8 cellular contexts compared by ENCODE assay signal in the genomic region with DNA sequence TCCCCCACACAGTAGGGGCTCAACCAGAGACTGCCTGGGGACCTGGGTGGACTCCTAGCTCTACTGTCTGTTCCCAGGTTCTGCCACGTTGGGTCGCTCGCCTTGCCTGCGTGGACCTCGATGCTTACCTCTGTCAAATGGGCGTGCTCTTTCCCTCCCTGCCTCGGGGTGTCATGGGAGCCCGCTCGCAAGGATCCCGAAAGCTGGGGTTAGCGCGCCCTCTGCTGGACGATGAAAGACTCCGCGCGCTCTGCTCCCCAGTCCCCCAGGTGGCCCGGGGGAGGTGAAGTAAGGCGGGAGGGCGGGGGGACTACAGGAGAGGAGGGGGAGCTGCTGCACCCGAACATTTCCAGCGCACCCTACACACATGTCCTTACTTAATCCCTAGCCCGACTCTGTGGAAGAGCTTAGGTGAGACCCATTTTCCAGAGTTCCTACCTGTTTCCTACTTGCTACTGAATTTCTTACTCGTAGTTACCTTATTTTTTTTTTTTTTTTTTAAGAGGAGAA. TPM values are rescaled to one million over a fixed set of nuclear protein-coding genes. Genes with fewer than 3 reads are reported as not detected.
DNase-seq lines count a peak whose midpoint lies in the region; ATAC-seq, FAIRE-seq and TF ChIP-seq lines count a peak whose summit lies in the region.

No MANE protein-coding gene starts in this region.

- H2AFZ ChIP-seq in osteoblast (ENCODE audit: low read length) = no peak overlapping the region

- peak overlapping the region; percentile 45 for H3K4me2 ChIP-seq in osteoblast (ENCODE audit: insufficient read depth, low read length)

- H3K4me1 Mint-ChIP-seq in activated T-helper 2 cell treated with anti-CD3 and anti-CD28 coated beads, Interferon-gamma antibody, Interleukin-2, Interleukin-4, amounts not matched to agents 10 μg/mL and 5 μg/mL and 100 μg/mL, durations not matched to agents 14 hours and 24 hours and 36 hours (ENCODE audit: low read depth) = peaks cover 16% of the 10 kb centered on the region

- H3K9me3 Mint-ChIP-seq in activated T-helper 2 cell treated with anti-CD3 and anti-CD28 coated beads, Interferon-gamma antibody, Interleukin-2, Interleukin-4, amounts not matched to agents 10 μg/mL and 5 μg/mL and 100 μg/mL, durations not matched to agents 14 hours and 24 hours and 36 hours = no peaks in the 10 kb centered on the region

- peaks cover 60% of the 10 kb centered on the region for H3K27me3 ChIP-seq in AG04450 (ENCODE audit: control insufficient read depth, insufficient read depth, low read length)
- H3K27me3 ChIP-seq in HUES48 (ENCODE audit: control insufficient read depth, insufficient read depth, low read length) = peaks cover 54% of the 10 kb centered on the region
- H3K27me3 ChIP-seq in foreskin keratinocyte = peaks cover 8% of the 10 kb centered on the region
- H3K27me3 ChIP-seq in osteoblast (ENCODE audit: insufficient read depth, low read length) = peaks cover 30% of the 10 kb centered on the region
- H3K27me3 ChIP-seq in tibial nerve = peaks cover 0 to 59% of the 10 kb centered on the region in 2 donors

- TF ChIP-seq CTCF in AG04450 (IDR thresholded peaks at IDR 0.05; ENCODE audit: low read depth, low read length) = peak; percentile 75
- peak; percentile 92 for TF ChIP-seq CTCF in foreskin keratinocyte (conservative IDR thresholded peaks at IDR 0.05)
- TF ChIP-seq CTCF in osteoblast (IDR thresholded peaks at IDR 0.05; ENCODE audit: extremely low read depth, low read depth, low read length) = peak; percentile 67
- TF ChIP-seq CTCF in tibial nerve (IDR thresholded peaks at IDR 0.05) = peak; percentile 58 to 83 (median 69)

- H3K79me2 ChIP-seq in osteoblast (ENCODE audit: insufficient read depth, low read length) = no peaks in the 10 kb centered on the region

- H3K36me3 ChIP-seq in HUES48 (ENCODE audit: control insufficient read depth, insufficient read depth, low read length) = no peaks in the 10 kb centered on the region
- H3K36me3 ChIP-seq in osteoblast (ENCODE audit: insufficient read depth, low read length) = no peaks in the 10 kb centered on the region
- no peaks in the 10 kb centered on the region for H3K36me3 ChIP-seq in tibial nerve

- peak overlapping the region; percentile 4 for H3K4me3 Mint-ChIP-seq in activated T-helper 2 cell treated with anti-CD3 and anti-CD28 coated beads, Interferon-gamma antibody, Interleukin-2, Interleukin-4, amounts not matched to agents 10 μg/mL and 5 μg/mL and 100 μg/mL, durations not matched to agents 14 hours and 24 hours and 36 hours (ENCODE audit: low read depth)

- POLR2A ChIA-PET in AG04450 (lab: Yijun Ruan, JAX) = interaction anchor here (1.3 kb wide), 1 partner anchor 51 kb away, joined by 3 read pairs; no protein-coding TSS in a partner anchor

- peak; percentile 81 for ATAC-seq in foreskin keratinocyte

- TF ChIP-seq EP300 in tibial nerve (IDR thresholded peaks at IDR 0.05) = no peak

- WGBS in tibial nerve, 2 donors = 7 to 8% methylated on average over 23 of the region's 23 CpGs

- H3K4me3 ChIP-seq in AG04450 (ENCODE audit: low read depth, low read length) (no peak overlapping the region), HUES48 (ENCODE audit: low read depth, low read length) (peak overlapping the region; percentile 62), osteoblast (ENCODE audit: insufficient read depth, low read length) (no peak overlapping the region), tibial nerve (no peak overlapping the region)

- DNase-seq in AG04450 (ENCODE audit: low read depth, low spot score) (no peak), GM19239 (ENCODE audit: insufficient read length, low spot score) (peak; percentile 95), SHP77 (lab: John Stamatoyannopoulos, UW) (peak; percentile 78 to 83), foreskin keratinocyte (peak; percentile 20 to 45), osteoblast (ENCODE audit: insufficient read length, low spot score, missing footprints) (peak; percentile 98), tibial nerve (ENCODE audit: low spot score in 2 of 2) (peak; percentile 21 to 50)
- peak; percentile 70 for DNase-seq in activated T-helper 2 cell treated with anti-CD3 and anti-CD28 coated beads, Interferon-gamma antibody, Interleukin-2, Interleukin-4, amounts not matched to agents 10 μg/mL and 5 μg/mL and 100 μg/mL, durations not matched to agents 14 hours and 24 hours and 36 hours (ENCODE audit: low spot score)

- H3K9ac ChIP-seq in HUES48 (ENCODE audit: low read depth, low read length) = no peak overlapping the region

- H3K36me3 Mint-ChIP-seq in activated T-helper 2 cell treated with anti-CD3 and anti-CD28 coated beads, Interferon-gamma antibody, Interleukin-2, Interleukin-4, amounts not matched to agents 10 μg/mL and 5 μg/mL and 100 μg/mL, durations not matched to agents 14 hours and 24 hours and 36 hours (ENCODE audit: low read depth) = no peaks in the 10 kb centered on the region

- FAIRE-seq in GM19239 (lab: Jason Lieb, UNC) = peak; percentile 90

- H3K27ac ChIP-seq in AG04450 (ENCODE audit: low read depth, low read length) = no peak overlapping the region
- no peak overlapping the region for H3K27ac ChIP-seq in HUES48 (ENCODE audit: low read depth, low read length)
- H3K27ac ChIP-seq in foreskin keratinocyte = no peak overlapping the region
- H3K27ac ChIP-seq in osteoblast (ENCODE audit: low read depth, low read length) = no peak overlapping the region
- H3K27ac ChIP-seq in tibial nerve = no peak overlapping the region

- no peaks in the 10 kb centered on the region for H4K20me1 ChIP-seq in osteoblast (ENCODE audit: insufficient read depth, low read length)

- intact Hi-C loops in activated T-helper 2 cell treated with anti-CD3 and anti-CD28 coated beads, Interferon-gamma antibody, Interleukin-2, Interleukin-4, amounts not matched to agents 10 μg/mL and 5 μg/mL and 100 μg/mL, durations not matched to agents 14 hours and 24 hours and 36 hours (cut with micrococcal nuclease) = loop anchor here (1.0 kb wide), 2 partner anchors 46 to 51 kb away; no protein-coding TSS in a partner anchor

- H3K27me3 Mint-ChIP-seq in activated T-helper 2 cell treated with anti-CD3 and anti-CD28 coated beads, Interferon-gamma antibody, Interleukin-2, Interleukin-4, amounts not matched to agents 10 μg/mL and 5 μg/mL and 100 μg/mL, durations not matched to agents 14 hours and 24 hours and 36 hours (ENCODE audit: low read depth) = peaks cover 33% of the 10 kb centered on the region

- H3K27ac Mint-ChIP-seq in activated T-helper 2 cell treated with anti-CD3 and anti-CD28 coated beads, Interferon-gamma antibody, Interleukin-2, Interleukin-4, amounts not matched to agents 10 μg/mL and 5 μg/mL and 100 μg/mL, durations not matched to agents 14 hours and 24 hours and 36 hours = no peak overlapping the region

- no peaks in the 10 kb centered on the region; the same call in 1 of the 2 replicates for H3K9me3 ChIP-seq in AG04450 (ENCODE audit: control insufficient read depth, insufficient read depth, low read length)
- no peaks in the 10 kb centered on the region for H3K9me3 ChIP-seq in HUES48 (ENCODE audit: control insufficient read depth, insufficient read depth, low read length)
- no peaks in the 10 kb centered on the region for H3K9me3 ChIP-seq in osteoblast (ENCODE audit: low read depth, low read length)
- H3K9me3 ChIP-seq in tibial nerve = no peaks in the 10 kb centered on the region

- TF ChIP-seq POLR2A in tibial nerve (IDR thresholded peaks at IDR 0.05) = no peak

- H3K4me1 ChIP-seq in HUES48 (ENCODE audit: control insufficient read depth, insufficient read depth, low read length) (peaks cover 35% of the 10 kb centered on the region), foreskin keratinocyte (no peaks in the 10 kb centered on the region), osteoblast (ENCODE audit: insufficient read depth, low read length) (no peaks in the 10 kb centered on the region), tibial nerve (peaks cover 0 to 11% (median 7%) of the 10 kb centered on the region in 4 donors)

- CTCF ChIA-PET in AG04450 (lab: Charles Lee) = interaction anchor here (0.6 to 5.0 kb wide), 24 partner anchors 9 to 1181 kb away, joined by 3 to 223 read pairs (median 6); no protein-coding TSS in a partner anchor

RNA-seq across cellular contexts. Expression of gene BSND, which starts 2.3 kb away (rescaled TPM):
- polyA plus RNA-seq in AG04450 (2011; rRNA removed) (not detected in 2 replicates), foreskin keratinocyte (not detected in 2 replicates)
- polyA minus RNA-seq in AG04450 (2011; rRNA and poly(A)+ RNA removed) = not detected in 2 replicates
- not detected in 2 replicates for total RNA-seq in activated T-helper 2 cell treated with anti-CD3 and anti-CD28 coated beads, Interferon-gamma antibody, Interleukin-2, Interleukin-4, amounts not matched to agents 10 μg/mL and 5 μg/mL and 100 μg/mL, durations not matched to agents 14 hours and 24 hours and 36 hours
- total RNA-seq in foreskin keratinocyte (not detected in 2 replicates), osteoblast (not detected in 2 replicates), tibial nerve (not detected)

RNA-seq across cellular contexts. Expression of gene TMEM61, which starts 16.0 kb away (rescaled TPM):
- polyA plus RNA-seq in AG04450 (2011; rRNA removed) (not detected in 2 replicates), foreskin keratinocyte (1.8 and 1.9 TPM in 2 replicates)
- polyA minus RNA-seq in AG04450 (2011; rRNA and poly(A)+ RNA removed) = not detected in 2 replicates
- total RNA-seq in activated T-helper 2 cell treated with anti-CD3 and anti-CD28 coated beads, Interferon-gamma antibody, Interleukin-2, Interleukin-4, amounts not matched to agents 10 μg/mL and 5 μg/mL and 100 μg/mL, durations not matched to agents 14 hours and 24 hours and 36 hours = 0.16 TPM in 1 of 2 replicates, not detected in the other
- total RNA-seq in foreskin keratinocyte (1.4 and 1.5 TPM in 2 replicates), osteoblast (not detected in 2 replicates), tibial nerve (under 1 TPM in 1 of 4 donors, not detected in 3; 0.84 TPM)

RNA-seq across cellular contexts. Expression of gene PCSK9, which starts 42.9 kb away (rescaled TPM):
- 0.06 and 0.17 TPM in 2 replicates for polyA plus RNA-seq in AG04450 (2011; rRNA removed)
- polyA minus RNA-seq in AG04450 (2011; rRNA and poly(A)+ RNA removed) = 0.09 TPM in 1 of 2 replicates, not detected in the other
- 0.05 and 0.07 TPM in 2 replicates for total RNA-seq in activated T-helper 2 cell treated with anti-CD3 and anti-CD28 coated beads, Interferon-gamma antibody, Interleukin-2, Interleukin-4, amounts not matched to agents 10 μg/mL and 5 μg/mL and 100 μg/mL, durations not matched to agents 14 hours and 24 hours and 36 hours
- 159 and 184 TPM in 2 replicates for total RNA-seq in foreskin keratinocyte
- polyA plus RNA-seq in foreskin keratinocyte = 149 and 163 TPM in 2 replicates
- 3.5 and 6.5 TPM in 2 replicates for total RNA-seq in osteoblast
- 1 to 10 TPM in 3 of 4 donors, under 1 TPM in 1; 0.44 to 4.3 (median 2.5) TPM for total RNA-seq in tibial nerve

Comparison
In these comparisons a context has a peak if more than half of its experiments do, and no peak if none do; other contexts are left out.
1. RNA of gene PCSK9, which starts 42.9 kb away (total RNA-seq): 159 to 184 TPM in foreskin keratinocyte; 3.5 to 6.5 TPM in osteoblast, 0.44 to 4.3 TPM in tibial nerve and 0.05 to 0.07 TPM in activated T-helper 2 cell treated with anti-CD3 and anti-CD28 coated beads, Interferon-gamma antibody, Interleukin-2, Interleukin-4, amounts not matched to agents 10 μg/mL and 5 μg/mL and 100 μg/mL, durations not matched to agents 14 hours and 24 hours and 36 hours; every median in the first group is over 10 times any median in the second.
2. Peak in every context shown above with its lines, with median percentiles within 50 percentile points of each other: CTCF ChIP-seq.